Comparison of ENCODE assay signal across 9 cellular contexts in genomic region chr4:85610450-85610849, GRCh38.
DNase-seq lines count a peak whose midpoint lies in the region; ATAC-seq and TF ChIP-seq lines count a peak whose summit lies in the region.
"Had no signal": no experiment of that assay in that cellular context is flagged by ENCODE, and none has a peak within 500 bp of the region (broad histone marks: within the 10 kb centered on the region; RNA-seq: fewer than 3 reads in every experiment).

No MANE protein-coding gene starts in this region.

- H3K79me2 ChIP-seq in Karpas-422 (ENCODE audit: low read length) = peaks cover 23% of the 10 kb centered on the region
- no peaks in the 10 kb centered on the region for H3K79me2 ChIP-seq in osteoblast (ENCODE audit: insufficient read depth, low read length)

- H3K9me3 ChIP-seq in Karpas-422 (ENCODE audit: low read length) (no peaks in the 10 kb centered on the region), osteoblast (ENCODE audit: low read depth, low read length) (no peaks in the 10 kb centered on the region)

- H3K4me3 ChIP-seq in Karpas-422 (ENCODE audit: low read length) = no peak overlapping the region
- no peak overlapping the region for H3K4me3 ChIP-seq in osteoblast (ENCODE audit: insufficient read depth, low read length)

- no peak overlapping the region for H3K9ac ChIP-seq in Karpas-422 (ENCODE audit: low read length)

- H3K9me2 ChIP-seq in Karpas-422 (replicated peaks; ENCODE audit: insufficient read depth, low read length) = no peaks in the 10 kb centered on the region

- H2AFZ ChIP-seq in Karpas-422 (ENCODE audit: low read length) (no peak overlapping the region), osteoblast (ENCODE audit: low read length) (no peak overlapping the region)

- DNase-seq in Karpas-422 (no peak), osteoblast (ENCODE audit: insufficient read length, low spot score, missing footprints) (no peak), posterior vena cava (ENCODE audit: low spot score) (no peak), left ventricle myocardium superior (no peak), Right ventricle myocardium inferior (ENCODE audit: missing footprints) (no peak)
- DNase-seq: CD4-positive, alpha-beta memory T cell had no signal

- H4K20me1 ChIP-seq in Karpas-422 (ENCODE audit: insufficient read depth, low read depth, low read length) (no peaks in the 10 kb centered on the region), osteoblast (ENCODE audit: insufficient read depth, low read length) (no peaks in the 10 kb centered on the region)

- TF ChIP-seq CTCF in osteoblast (IDR thresholded peaks at IDR 0.05; ENCODE audit: extremely low read depth, low read depth, low read length) = no peak

- ATAC-seq in GM18508 (IDR thresholded peaks at IDR 0.05; ENCODE audit: insufficient read depth, unreplicated experiment) (peak; percentile 85), GM19455 (IDR thresholded peaks at IDR 0.05; ENCODE audit: unreplicated experiment) (peak; percentile 82), HG02943 (IDR thresholded peaks at IDR 0.05; ENCODE audit: low read depth, unreplicated experiment) (peak; percentile 86), left ventricle myocardium superior (no peak), Right ventricle myocardium inferior (no peak)

- H3K4me2 ChIP-seq in Karpas-422 (ENCODE audit: low read depth, low read length, poor library complexity, severe bottlenecking) (no peak overlapping the region), osteoblast (ENCODE audit: insufficient read depth, low read length) (no peak overlapping the region)

- intact Hi-C loops in posterior vena cava (cut with DNase I) (no loop called here), left ventricle myocardium superior (cut with micrococcal nuclease) (no loop called here), Right ventricle myocardium inferior (cut with DNase I) (no loop called here)

- H3K36me3 ChIP-seq in Karpas-422 (ENCODE audit: insufficient read depth, low read length) = no peaks in the 10 kb centered on the region; the same call in 1 of the 2 replicates
- no peaks in the 10 kb centered on the region for H3K36me3 ChIP-seq in osteoblast (ENCODE audit: insufficient read depth, low read length)

- H3K27ac ChIP-seq in Karpas-422 (ENCODE audit: low read length) (peak overlapping the region; percentile 49), osteoblast (ENCODE audit: low read depth, low read length) (no peak overlapping the region)

- no peaks in the 10 kb centered on the region for H3K27me3 ChIP-seq in Karpas-422 (ENCODE audit: low read length)
- H3K27me3 ChIP-seq in osteoblast (ENCODE audit: insufficient read depth, low read length) = no peaks in the 10 kb centered on the region

- H3K4me1 ChIP-seq in Karpas-422 (ENCODE audit: low read length) (peaks cover 28% of the 10 kb centered on the region), osteoblast (ENCODE audit: insufficient read depth, low read length) (no peaks in the 10 kb centered on the region)

Comparison
In these comparisons a context has a peak if more than half of its experiments do, and no peak if none do; other contexts are left out.
1. ATAC-seq: peak in GM18508 (single experiment), GM19455 (single experiment) and HG02943 (single experiment); none in left ventricle myocardium superior (single experiment) and Right ventricle myocardium inferior (single experiment).